Comparison of ENCODE assay signal across 16 cellular contexts in genomic region chr1:62064831-62065230, GRCh38.
"Had no signal": no experiment of that assay in that cellular context is flagged by ENCODE, and none has a peak within 500 bp of the region (broad histone marks: within the 10 kb centered on the region; RNA-seq: fewer than 3 reads in every experiment).

No MANE protein-coding gene starts in this region.

- H3K4me1 Mint-ChIP-seq: activated naive CD4-positive, alpha-beta T cell treated with anti-CD3 and anti-CD28 coated beads, Interleukin-2, amount 10 ng/mL, durations not matched to agents 7 days and 5 days; activated T-helper 17 cell treated with anti-CD3 and anti-CD28 coated beads, Interleukin-2, amount 50 U/mL, for 72 hours; memory B cell; stimulated activated naive B cell treated with anti-CD40 and anti-IgM and Interleukin-4, amounts not matched to agents 10 μg/mL and 1 μg/mL and 100 μg/mL, for 72 hours; T-cell had no signal

- H3K27me3 Mint-ChIP-seq: activated naive CD4-positive, alpha-beta T cell treated with anti-CD3 and anti-CD28 coated beads, Interleukin-2, amount 10 ng/mL, durations not matched to agents 7 days and 5 days; activated T-helper 17 cell treated with anti-CD3 and anti-CD28 coated beads, Interleukin-2, amount 50 U/mL, for 72 hours; memory B cell; stimulated activated naive B cell treated with anti-CD40 and anti-IgM and Interleukin-4, amounts not matched to agents 10 μg/mL and 1 μg/mL and 100 μg/mL, for 72 hours; T-cell had no signal

- H3K27ac ChIP-seq: brain microvascular endothelial cell, right lobe of liver, SK-N-MC, spleen, upper lobe of right lung, VCaP had no signal

- DNase-seq: activated CD4-positive, alpha-beta T cell treated with anti-CD3 and anti-CD28 coated beads for 48 hours; activated CD8-positive, alpha-beta memory T cell treated with anti-CD3 and anti-CD28 coated beads for 24 hours; activated naive CD4-positive, alpha-beta T cell treated with anti-CD3 and anti-CD28 coated beads, Interleukin-2, amount 10 ng/mL, durations not matched to agents 7 days and 5 days; brain microvascular endothelial cell; left colon; right lobe of liver; spleen; stimulated activated CD4-positive, alpha-beta T cell treated with anti-CD3 and anti-CD28 coated beads, Interleukin-2, amount 100 ng/mL, for 24 hours; stimulated activated naive B cell treated with anti-CD40 and anti-IgM and Interleukin-4, amounts not matched to agents 10 μg/mL and 1 μg/mL and 100 μg/mL, for 72 hours; T-cell; upper lobe of right lung had no signal

- H3K4me1 ChIP-seq: right lobe of liver, spleen had no signal

- H3K9me3 Mint-ChIP-seq: activated T-helper 17 cell treated with anti-CD3 and anti-CD28 coated beads, Interleukin-2, amount 50 U/mL, for 72 hours; T-cell had no signal

- ATAC-seq: activated T-helper 17 cell treated with anti-CD3 and anti-CD28 coated beads, Interleukin-2, amount 50 U/mL, for 72 hours; left colon; right lobe of liver; stimulated activated naive B cell treated with anti-CD40 and anti-IgM and Interleukin-4, amounts not matched to agents 10 μg/mL and 1 μg/mL and 100 μg/mL, for 72 hours; T-cell; upper lobe of right lung had no signal

- H3K36me3 Mint-ChIP-seq: activated naive CD4-positive, alpha-beta T cell treated with anti-CD3 and anti-CD28 coated beads, Interleukin-2, amount 10 ng/mL, durations not matched to agents 7 days and 5 days had no signal

- H3K9me3 ChIP-seq: right lobe of liver, upper lobe of right lung had no signal

- H3K4me3 Mint-ChIP-seq: activated naive CD4-positive, alpha-beta T cell treated with anti-CD3 and anti-CD28 coated beads, Interleukin-2, amount 10 ng/mL, durations not matched to agents 7 days and 5 days; activated T-helper 17 cell treated with anti-CD3 and anti-CD28 coated beads, Interleukin-2, amount 50 U/mL, for 72 hours; memory B cell; neural crest cell; stimulated activated naive B cell treated with anti-CD40 and anti-IgM and Interleukin-4, amounts not matched to agents 10 μg/mL and 1 μg/mL and 100 μg/mL, for 72 hours; T-cell had no signal

- H3K36me3 ChIP-seq: brain microvascular endothelial cell, right lobe of liver, upper lobe of right lung had no signal

- H3K27me3 ChIP-seq: brain microvascular endothelial cell, right lobe of liver, spleen, upper lobe of right lung had no signal

- H3K27ac Mint-ChIP-seq: activated naive CD4-positive, alpha-beta T cell treated with anti-CD3 and anti-CD28 coated beads, Interleukin-2, amount 10 ng/mL, durations not matched to agents 7 days and 5 days; activated T-helper 17 cell treated with anti-CD3 and anti-CD28 coated beads, Interleukin-2, amount 50 U/mL, for 72 hours; memory B cell; stimulated activated naive B cell treated with anti-CD40 and anti-IgM and Interleukin-4, amounts not matched to agents 10 μg/mL and 1 μg/mL and 100 μg/mL, for 72 hours; T-cell had no signal

- H3K4me3 ChIP-seq: right lobe of liver, SK-N-MC, spleen, upper lobe of right lung had no signal
